ENCODE assay signal across 1 cellular context in genomic region chr14:39025250-39025809, GRCh38.
A peak's percentile ranks its signal among the peaks of the same experiment; 100 is the strongest.
TF ChIP-seq lines count a peak whose summit lies in the region.

No MANE protein-coding gene starts in this region.

TF ChIP-seq in HepG2, 621 proteins besides CTCF, POLR2A, EP300 and RAD21 (continued from another document and continues in another):
- TF ChIP-seq, protein P1, sequence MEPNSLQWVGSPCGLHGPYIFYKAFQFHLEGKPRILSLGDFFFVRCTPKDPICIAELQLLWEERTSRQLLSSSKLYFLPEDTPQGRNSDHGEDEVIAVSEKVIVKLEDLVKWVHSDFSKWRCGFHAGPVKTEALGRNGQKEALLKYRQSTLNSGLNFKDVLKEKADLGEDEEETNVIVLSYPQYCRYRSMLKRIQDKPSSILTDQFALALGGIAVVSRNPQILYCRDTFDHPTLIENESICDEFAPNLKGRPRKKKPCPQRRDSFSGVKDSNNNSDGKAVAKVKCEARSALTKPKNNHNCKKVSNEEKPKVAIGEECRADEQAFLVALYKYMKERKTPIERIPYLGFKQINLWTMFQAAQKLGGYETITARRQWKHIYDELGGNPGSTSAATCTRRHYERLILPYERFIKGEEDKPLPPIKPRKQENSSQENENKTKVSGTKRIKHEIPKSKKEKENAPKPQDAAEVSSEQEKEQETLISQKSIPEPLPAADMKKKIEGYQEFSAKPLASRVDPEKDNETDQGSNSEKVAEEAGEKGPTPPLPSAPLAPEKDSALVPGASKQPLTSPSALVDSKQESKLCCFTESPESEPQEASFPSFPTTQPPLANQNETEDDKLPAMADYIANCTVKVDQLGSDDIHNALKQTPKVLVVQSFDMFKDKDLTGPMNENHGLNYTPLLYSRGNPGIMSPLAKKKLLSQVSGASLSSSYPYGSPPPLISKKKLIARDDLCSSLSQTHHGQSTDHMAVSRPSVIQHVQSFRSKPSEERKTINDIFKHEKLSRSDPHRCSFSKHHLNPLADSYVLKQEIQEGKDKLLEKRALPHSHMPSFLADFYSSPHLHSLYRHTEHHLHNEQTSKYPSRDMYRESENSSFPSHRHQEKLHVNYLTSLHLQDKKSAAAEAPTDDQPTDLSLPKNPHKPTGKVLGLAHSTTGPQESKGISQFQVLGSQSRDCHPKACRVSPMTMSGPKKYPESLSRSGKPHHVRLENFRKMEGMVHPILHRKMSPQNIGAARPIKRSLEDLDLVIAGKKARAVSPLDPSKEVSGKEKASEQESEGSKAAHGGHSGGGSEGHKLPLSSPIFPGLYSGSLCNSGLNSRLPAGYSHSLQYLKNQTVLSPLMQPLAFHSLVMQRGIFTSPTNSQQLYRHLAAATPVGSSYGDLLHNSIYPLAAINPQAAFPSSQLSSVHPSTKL (CRISPR knock-in tag; IDR thresholded peaks at IDR 0.05): no peak; the same call in 1 of the 2 replicates
- no peak for TF ChIP-seq NFE2L1 (CRISPR knock-in tag; IDR thresholded peaks at IDR 0.05; ENCODE audit: borderline replicate concordance)
- no peak for TF ChIP-seq ZMYM2 (CRISPR knock-in tag; IDR thresholded peaks at IDR 0.05)
- TF ChIP-seq TCF7 (IDR thresholded peaks at IDR 0.05; ENCODE audit: low read depth): no peak
- TF ChIP-seq TFAP4 (IDR thresholded peaks at IDR 0.05; ENCODE audit: borderline replicate concordance, low read depth): no peak
- TF ChIP-seq, protein P2, sequence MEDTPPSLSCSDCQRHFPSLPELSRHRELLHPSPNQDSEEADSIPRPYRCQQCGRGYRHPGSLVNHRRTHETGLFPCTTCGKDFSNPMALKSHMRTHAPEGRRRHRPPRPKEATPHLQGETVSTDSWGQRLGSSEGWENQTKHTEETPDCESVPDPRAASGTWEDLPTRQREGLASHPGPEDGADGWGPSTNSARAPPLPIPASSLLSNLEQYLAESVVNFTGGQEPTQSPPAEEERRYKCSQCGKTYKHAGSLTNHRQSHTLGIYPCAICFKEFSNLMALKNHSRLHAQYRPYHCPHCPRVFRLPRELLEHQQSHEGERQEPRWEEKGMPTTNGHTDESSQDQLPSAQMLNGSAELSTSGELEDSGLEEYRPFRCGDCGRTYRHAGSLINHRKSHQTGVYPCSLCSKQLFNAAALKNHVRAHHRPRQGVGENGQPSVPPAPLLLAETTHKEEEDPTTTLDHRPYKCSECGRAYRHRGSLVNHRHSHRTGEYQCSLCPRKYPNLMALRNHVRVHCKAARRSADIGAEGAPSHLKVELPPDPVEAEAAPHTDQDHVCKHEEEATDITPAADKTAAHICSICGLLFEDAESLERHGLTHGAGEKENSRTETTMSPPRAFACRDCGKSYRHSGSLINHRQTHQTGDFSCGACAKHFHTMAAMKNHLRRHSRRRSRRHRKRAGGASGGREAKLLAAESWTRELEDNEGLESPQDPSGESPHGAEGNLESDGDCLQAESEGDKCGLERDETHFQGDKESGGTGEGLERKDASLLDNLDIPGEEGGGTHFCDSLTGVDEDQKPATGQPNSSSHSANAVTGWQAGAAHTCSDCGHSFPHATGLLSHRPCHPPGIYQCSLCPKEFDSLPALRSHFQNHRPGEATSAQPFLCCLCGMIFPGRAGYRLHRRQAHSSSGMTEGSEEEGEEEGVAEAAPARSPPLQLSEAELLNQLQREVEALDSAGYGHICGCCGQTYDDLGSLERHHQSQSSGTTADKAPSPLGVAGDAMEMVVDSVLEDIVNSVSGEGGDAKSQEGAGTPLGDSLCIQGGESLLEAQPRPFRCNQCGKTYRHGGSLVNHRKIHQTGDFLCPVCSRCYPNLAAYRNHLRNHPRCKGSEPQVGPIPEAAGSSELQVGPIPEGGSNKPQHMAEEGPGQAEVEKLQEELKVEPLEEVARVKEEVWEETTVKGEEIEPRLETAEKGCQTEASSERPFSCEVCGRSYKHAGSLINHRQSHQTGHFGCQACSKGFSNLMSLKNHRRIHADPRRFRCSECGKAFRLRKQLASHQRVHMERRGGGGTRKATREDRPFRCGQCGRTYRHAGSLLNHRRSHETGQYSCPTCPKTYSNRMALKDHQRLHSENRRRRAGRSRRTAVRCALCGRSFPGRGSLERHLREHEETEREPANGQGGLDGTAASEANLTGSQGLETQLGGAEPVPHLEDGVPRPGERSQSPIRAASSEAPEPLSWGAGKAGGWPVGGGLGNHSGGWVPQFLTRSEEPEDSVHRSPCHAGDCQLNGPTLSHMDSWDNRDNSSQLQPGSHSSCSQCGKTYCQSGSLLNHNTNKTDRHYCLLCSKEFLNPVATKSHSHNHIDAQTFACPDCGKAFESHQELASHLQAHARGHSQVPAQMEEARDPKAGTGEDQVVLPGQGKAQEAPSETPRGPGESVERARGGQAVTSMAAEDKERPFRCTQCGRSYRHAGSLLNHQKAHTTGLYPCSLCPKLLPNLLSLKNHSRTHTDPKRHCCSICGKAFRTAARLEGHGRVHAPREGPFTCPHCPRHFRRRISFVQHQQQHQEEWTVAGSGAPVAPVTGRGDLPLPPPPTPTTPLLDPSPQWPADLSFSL (CRISPR knock-in tag; IDR thresholded peaks at IDR 0.05): no peak
- TF ChIP-seq, protein P3, sequence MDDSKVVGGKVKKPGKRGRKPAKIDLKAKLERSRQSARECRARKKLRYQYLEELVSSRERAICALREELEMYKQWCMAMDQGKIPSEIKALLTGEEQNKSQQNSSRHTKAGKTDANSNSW (CRISPR knock-in tag; IDR thresholded peaks at IDR 0.05; ENCODE audit: borderline replicate concordance): no peak
- no peak for TF ChIP-seq MED8 (CRISPR knock-in tag; IDR thresholded peaks at IDR 0.05; ENCODE audit: insufficient replicate concordance)
- TF ChIP-seq, protein P4, sequence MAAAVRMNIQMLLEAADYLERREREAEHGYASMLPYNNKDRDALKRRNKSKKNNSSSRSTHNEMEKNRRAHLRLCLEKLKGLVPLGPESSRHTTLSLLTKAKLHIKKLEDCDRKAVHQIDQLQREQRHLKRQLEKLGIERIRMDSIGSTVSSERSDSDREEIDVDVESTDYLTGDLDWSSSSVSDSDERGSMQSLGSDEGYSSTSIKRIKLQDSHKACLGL (CRISPR knock-in tag; IDR thresholded peaks at IDR 0.05): no peak
- no peak for TF ChIP-seq ZNF777 (CRISPR knock-in tag; IDR thresholded peaks at IDR 0.05)
- no peak for TF ChIP-seq HNRNPH1 (optimal IDR thresholded peaks at IDR 0.05; ENCODE audit: low read depth, low read length)
- no peak for TF ChIP-seq PCBP1 (IDR thresholded peaks at IDR 0.05; ENCODE audit: borderline replicate concordance, low read depth, low read length)
- TF ChIP-seq YEATS4 (CRISPR knock-in tag; IDR thresholded peaks at IDR 0.05; ENCODE audit: borderline replicate concordance): no peak
- peak; percentile 64 for TF ChIP-seq ZNF644 (CRISPR knock-in tag; IDR thresholded peaks at IDR 0.05; ENCODE audit: low read depth)
- TF ChIP-seq ZNF12 (CRISPR knock-in tag; IDR thresholded peaks at IDR 0.05): peak; percentile 44; the same call in 1 of the 2 replicates
- no peak for TF ChIP-seq TRAFD1 (CRISPR knock-in tag; IDR thresholded peaks at IDR 0.05; ENCODE audit: borderline replicate concordance)
- no peak for TF ChIP-seq ZNF773 (CRISPR knock-in tag; IDR thresholded peaks at IDR 0.05; ENCODE audit: borderline replicate concordance)
- TF ChIP-seq, protein P5, sequence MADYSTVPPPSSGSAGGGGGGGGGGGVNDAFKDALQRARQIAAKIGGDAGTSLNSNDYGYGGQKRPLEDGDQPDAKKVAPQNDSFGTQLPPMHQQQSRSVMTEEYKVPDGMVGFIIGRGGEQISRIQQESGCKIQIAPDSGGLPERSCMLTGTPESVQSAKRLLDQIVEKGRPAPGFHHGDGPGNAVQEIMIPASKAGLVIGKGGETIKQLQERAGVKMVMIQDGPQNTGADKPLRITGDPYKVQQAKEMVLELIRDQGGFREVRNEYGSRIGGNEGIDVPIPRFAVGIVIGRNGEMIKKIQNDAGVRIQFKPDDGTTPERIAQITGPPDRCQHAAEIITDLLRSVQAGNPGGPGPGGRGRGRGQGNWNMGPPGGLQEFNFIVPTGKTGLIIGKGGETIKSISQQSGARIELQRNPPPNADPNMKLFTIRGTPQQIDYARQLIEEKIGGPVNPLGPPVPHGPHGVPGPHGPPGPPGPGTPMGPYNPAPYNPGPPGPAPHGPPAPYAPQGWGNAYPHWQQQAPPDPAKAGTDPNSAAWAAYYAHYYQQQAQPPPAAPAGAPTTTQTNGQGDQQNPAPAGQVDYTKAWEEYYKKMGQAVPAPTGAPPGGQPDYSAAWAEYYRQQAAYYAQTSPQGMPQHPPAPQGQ (CRISPR knock-in tag; IDR thresholded peaks at IDR 0.05; ENCODE audit: borderline replicate concordance): no peak
- TF ChIP-seq TCF12 (IDR thresholded peaks at IDR 0.05): no peak
- TF ChIP-seq TCF12 (CRISPR knock-in tag; IDR thresholded peaks at IDR 0.05): 0 out of 2 replicates have a peak, but pooled peaks have one; percentile 0
- TF ChIP-seq SRSF9 (IDR thresholded peaks at IDR 0.05; ENCODE audit: borderline replicate concordance, insufficient read depth, low read depth, low read length, poor library complexity, severe bottlenecking): no peak
- peak; percentile 87 for TF ChIP-seq RBM22 (optimal IDR thresholded peaks at IDR 0.05; ENCODE audit: low read length)
- TF ChIP-seq FOXC1 (CRISPR knock-in tag; IDR thresholded peaks at IDR 0.05; ENCODE audit: borderline replicate concordance): no peak
- 0 out of 2 replicates have a peak, but pooled peaks have one; percentile 1 for TF ChIP-seq POGZ (CRISPR knock-in tag; IDR thresholded peaks at IDR 0.05)
- no peak for TF ChIP-seq GTF2F1 (IDR thresholded peaks at IDR 0.05; ENCODE audit: low read length)
- TF ChIP-seq, protein P6, sequence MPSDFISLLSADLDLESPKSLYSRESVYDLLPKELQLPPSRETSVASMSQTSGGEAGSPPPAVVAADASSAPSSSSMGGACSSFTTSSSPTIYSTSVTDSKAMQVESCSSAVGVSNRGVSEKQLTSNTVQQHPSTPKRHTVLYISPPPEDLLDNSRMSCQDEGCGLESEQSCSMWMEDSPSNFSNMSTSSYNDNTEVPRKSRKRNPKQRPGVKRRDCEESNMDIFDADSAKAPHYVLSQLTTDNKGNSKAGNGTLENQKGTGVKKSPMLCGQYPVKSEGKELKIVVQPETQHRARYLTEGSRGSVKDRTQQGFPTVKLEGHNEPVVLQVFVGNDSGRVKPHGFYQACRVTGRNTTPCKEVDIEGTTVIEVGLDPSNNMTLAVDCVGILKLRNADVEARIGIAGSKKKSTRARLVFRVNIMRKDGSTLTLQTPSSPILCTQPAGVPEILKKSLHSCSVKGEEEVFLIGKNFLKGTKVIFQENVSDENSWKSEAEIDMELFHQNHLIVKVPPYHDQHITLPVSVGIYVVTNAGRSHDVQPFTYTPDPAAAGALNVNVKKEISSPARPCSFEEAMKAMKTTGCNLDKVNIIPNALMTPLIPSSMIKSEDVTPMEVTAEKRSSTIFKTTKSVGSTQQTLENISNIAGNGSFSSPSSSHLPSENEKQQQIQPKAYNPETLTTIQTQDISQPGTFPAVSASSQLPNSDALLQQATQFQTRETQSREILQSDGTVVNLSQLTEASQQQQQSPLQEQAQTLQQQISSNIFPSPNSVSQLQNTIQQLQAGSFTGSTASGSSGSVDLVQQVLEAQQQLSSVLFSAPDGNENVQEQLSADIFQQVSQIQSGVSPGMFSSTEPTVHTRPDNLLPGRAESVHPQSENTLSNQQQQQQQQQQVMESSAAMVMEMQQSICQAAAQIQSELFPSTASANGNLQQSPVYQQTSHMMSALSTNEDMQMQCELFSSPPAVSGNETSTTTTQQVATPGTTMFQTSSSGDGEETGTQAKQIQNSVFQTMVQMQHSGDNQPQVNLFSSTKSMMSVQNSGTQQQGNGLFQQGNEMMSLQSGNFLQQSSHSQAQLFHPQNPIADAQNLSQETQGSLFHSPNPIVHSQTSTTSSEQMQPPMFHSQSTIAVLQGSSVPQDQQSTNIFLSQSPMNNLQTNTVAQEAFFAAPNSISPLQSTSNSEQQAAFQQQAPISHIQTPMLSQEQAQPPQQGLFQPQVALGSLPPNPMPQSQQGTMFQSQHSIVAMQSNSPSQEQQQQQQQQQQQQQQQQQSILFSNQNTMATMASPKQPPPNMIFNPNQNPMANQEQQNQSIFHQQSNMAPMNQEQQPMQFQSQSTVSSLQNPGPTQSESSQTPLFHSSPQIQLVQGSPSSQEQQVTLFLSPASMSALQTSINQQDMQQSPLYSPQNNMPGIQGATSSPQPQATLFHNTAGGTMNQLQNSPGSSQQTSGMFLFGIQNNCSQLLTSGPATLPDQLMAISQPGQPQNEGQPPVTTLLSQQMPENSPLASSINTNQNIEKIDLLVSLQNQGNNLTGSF (CRISPR knock-in tag; IDR thresholded peaks at IDR 0.05): no peak
- peak; percentile 28 to 45; a peak in 3 of 4 replicates for TF ChIP-seq MAFK (conservative IDR thresholded peaks at IDR 0.05 in 1 of 2, IDR thresholded peaks at IDR 0.05 in 1 of 2; ENCODE audit: low read length in 2 of 2)
- no peak for TF ChIP-seq SNRNP70 (IDR thresholded peaks at IDR 0.05; ENCODE audit: low read depth, low read length)
- TF ChIP-seq SALL2 (CRISPR knock-in tag; IDR thresholded peaks at IDR 0.05): no peak
- 0 out of 2 replicates have a peak, but pooled peaks have one; percentile 51 for TF ChIP-seq ZNF326 (CRISPR knock-in tag; IDR thresholded peaks at IDR 0.05; ENCODE audit: borderline replicate concordance)
- no peak for TF ChIP-seq CENPX (CRISPR knock-in tag; IDR thresholded peaks at IDR 0.05)
- 0 out of 2 replicates have a peak, but pooled peaks have one; percentile 9 for TF ChIP-seq ZNF570 (CRISPR knock-in tag; IDR thresholded peaks at IDR 0.05; ENCODE audit: borderline replicate concordance)
- TF ChIP-seq ZNF121 (CRISPR knock-in tag; IDR thresholded peaks at IDR 0.05): no peak
- TF ChIP-seq WIZ (CRISPR knock-in tag; IDR thresholded peaks at IDR 0.05): no peak
- peak; percentile 2; the same call in 1 of the 2 replicates for TF ChIP-seq CEBPG (CRISPR knock-in tag; IDR thresholded peaks at IDR 0.05)
- TF ChIP-seq NFATC3 (CRISPR knock-in tag; IDR thresholded peaks at IDR 0.05): no peak
- 0 out of 2 replicates have a peak, but pooled peaks have one; percentile 52 for TF ChIP-seq NAIF1 (CRISPR knock-in tag; IDR thresholded peaks at IDR 0.05; ENCODE audit: borderline replicate concordance)
- TF ChIP-seq FOXK1 (CRISPR knock-in tag; IDR thresholded peaks at IDR 0.05; ENCODE audit: borderline replicate concordance, low read depth): peak; percentile 27; the same call in 1 of the 2 replicates
- TF ChIP-seq ZNF790 (CRISPR knock-in tag; IDR thresholded peaks at IDR 0.05; ENCODE audit: borderline replicate concordance): no peak
- TF ChIP-seq ZNF496 (CRISPR knock-in tag; IDR thresholded peaks at IDR 0.05; ENCODE audit: insufficient replicate concordance): no peak
- TF ChIP-seq ZFX (CRISPR knock-in tag; IDR thresholded peaks at IDR 0.05; ENCODE audit: low read depth): no peak
- 0 out of 2 replicates have a peak, but pooled peaks have one; percentile 70 for TF ChIP-seq PAX8 (CRISPR knock-in tag; IDR thresholded peaks at IDR 0.05; ENCODE audit: borderline replicate concordance)
